17 cellular contexts compared by ENCODE assay signal in genomic region chr7:2244404-2244803, GRCh38.
"Had no signal": no experiment of that assay in that cellular context is flagged by ENCODE, and none has a peak within 500 bp of the region (broad histone marks: within the 10 kb centered on the region; RNA-seq: fewer than 3 reads in every experiment).

No MANE protein-coding gene starts in this region.

- H3K27ac ChIP-seq: colonic mucosa, right atrium auricular region, upper lobe of left lung had no signal

- DNase-seq: activated CD4-positive, alpha-beta T cell treated with anti-CD3 and anti-CD28 coated beads, Interleukin-2, amount 50 U/mL, for 4 hours; activated CD4-positive, CD25-positive, alpha-beta regulatory T cell treated with anti-CD3 and anti-CD28 coated beads, Interleukin-2, amount 50 U/mL, for 72 hours; activated T-cell treated with anti-CD3 and anti-CD28 coated beads for 4 hours; central memory CD4-positive, alpha-beta T cell; colonic mucosa; left colon; midbrain; occipital lobe; stimulated activated CD4-positive, alpha-beta T cell treated with anti-CD3 and anti-CD28 coated beads, Interleukin-4, amount 100 ng/mL, for 1 hour; stimulated activated naive CD4-positive, alpha-beta T cell treated with Interleukin-2 at 50 U/mL for 16 hours; upper lobe of left lung had no signal

- H3K27ac Mint-ChIP-seq: activated T-helper 2 cell treated with anti-CD3 and anti-CD28 coated beads, Interferon-gamma antibody, Interleukin-2, Interleukin-4, amounts not matched to agents 10 μg/mL and 5 μg/mL and 100 μg/mL, durations not matched to agents 14 hours and 24 hours and 36 hours; brain; progenitor cell of endocrine pancreas had no signal

- H3K9me3 Mint-ChIP-seq: activated naive CD4-positive, alpha-beta T cell treated with anti-CD3 and anti-CD28 coated beads, Interleukin-2, amount 50 U/mL, for 72 hours; activated T-helper 2 cell treated with anti-CD3 and anti-CD28 coated beads, Interferon-gamma antibody, Interleukin-2, Interleukin-4, amounts not matched to agents 10 μg/mL and 5 μg/mL and 100 μg/mL, durations not matched to agents 14 hours and 24 hours and 36 hours; brain had no signal

- H3K27me3 ChIP-seq: colonic mucosa, right atrium auricular region, upper lobe of left lung had no signal

- ATAC-seq: activated naive CD4-positive, alpha-beta T cell treated with anti-CD3 and anti-CD28 coated beads, Interleukin-2, amount 50 U/mL, for 72 hours; esophagus mucosa; left colon had no signal

- H3K4me3 ChIP-seq: colonic mucosa, right atrium auricular region, upper lobe of left lung had no signal

- H3K36me3 ChIP-seq: colonic mucosa had no signal

- H3K27me3 Mint-ChIP-seq: progenitor cell of endocrine pancreas had no signal

- H3K9me3 ChIP-seq: colonic mucosa, right atrium auricular region, upper lobe of left lung had no signal
